In genomic region chr6:4640139-4640538, GRCh38 we compare ENCODE assay signal across 24 cellular contexts.
DNase-seq lines count a peak whose midpoint lies in the region; ATAC-seq, FAIRE-seq and TF ChIP-seq lines count a peak whose summit lies in the region.
"Had no signal": no experiment of that assay in that cellular context is flagged by ENCODE, and none has a peak within 500 bp of the region (broad histone marks: within the 10 kb centered on the region; RNA-seq: fewer than 3 reads in every experiment).

No MANE protein-coding gene starts in this region.

- WGBS in H9 (ENCODE audit: extremely low coverage, insufficient read length, low lambda C conversion rate): no CpG with 5 or more reads among the region's 4 CpGs
- WGBS in K562 (ENCODE audit: insufficient coverage, low coverage, missing lambda C conversion rate): 4% methylated on average over 4 of the region's 4 CpGs

- H2BK120ac ChIP-seq in H9 (ENCODE audit: low read depth, low read length, poor library complexity, severe bottlenecking): no peak overlapping the region

- peaks cover 2 to 3% of the 10 kb centered on the region in 2 experiments; a peak in 3 of 5 replicates for H3K9me3 Mint-ChIP-seq in H9
- H3K9me3 Mint-ChIP-seq: type B pancreatic cell had no signal

- no peak overlapping the region for H4K8ac ChIP-seq in H9 (replicated peaks; ENCODE audit: insufficient read length, low read depth, low read length)

- no peak overlapping the region for H2AFZ ChIP-seq in H9 (ENCODE audit: low read length)
- no peak overlapping the region for H2AFZ ChIP-seq in K562 (ENCODE audit: low read depth, low read length)
- H2AFZ ChIP-seq in fibroblast of lung (ENCODE audit: low read length): no peak overlapping the region
- H2AFZ ChIP-seq in osteoblast (ENCODE audit: low read length): no peak overlapping the region
- H2AFZ ChIP-seq: PC-9 had no signal

- no peak for TF ChIP-seq CTCF in H9 (conservative IDR thresholded peaks at IDR 0.05)
- no peak for TF ChIP-seq CTCF in K562 (IDR thresholded peaks at IDR 0.05 in 2 of 3, conservative IDR thresholded peaks at IDR 0.05 in 1 of 3; ENCODE audit: insufficient read depth in 2 of 3, low read depth in 1 of 3, low read length in 3 of 3)
- TF ChIP-seq CTCF in fibroblast of lung (conservative IDR thresholded peaks at IDR 0.05 in 1 of 2, IDR thresholded peaks at IDR 0.05 in 1 of 2; ENCODE audit: low read depth in 1 of 2, low read length in 2 of 2): no peak
- TF ChIP-seq CTCF in osteoblast (IDR thresholded peaks at IDR 0.05; ENCODE audit: extremely low read depth, low read depth, low read length): no peak

- H3K79me2 ChIP-seq in H9 (ENCODE audit: insufficient read depth, low read length): no peaks in the 10 kb centered on the region
- no peaks in the 10 kb centered on the region for H3K79me2 ChIP-seq in K562 (ENCODE audit: control insufficient read depth, insufficient read depth, low read length)
- no peaks in the 10 kb centered on the region for H3K79me2 ChIP-seq in fibroblast of lung (ENCODE audit: control insufficient read depth, insufficient read depth, low read length)
- no peaks in the 10 kb centered on the region for H3K79me2 ChIP-seq in osteoblast (ENCODE audit: insufficient read depth, low read length)

- no peaks in the 10 kb centered on the region for H3K9me1 ChIP-seq in K562 (ENCODE audit: control insufficient read depth, insufficient read depth, low read length)

- H3K4me2 ChIP-seq in H9 (ENCODE audit: insufficient read depth, insufficient read length, low read length) (no peak overlapping the region), K562 (ENCODE audit: insufficient read depth, low read length) (no peak overlapping the region), fibroblast of lung (ENCODE audit: extremely low read depth, insufficient read depth, low read length) (no peak overlapping the region), osteoblast (ENCODE audit: insufficient read depth, low read length) (no peak overlapping the region)
- H3K4me2 ChIP-seq: PC-9 had no signal

- H3K27ac ChIP-seq in H9 (ENCODE audit: insufficient read length, low read depth, low read length) (no peak overlapping the region), K562 (ENCODE audit: extremely low read depth, low read depth, low read length) (no peak overlapping the region), fibroblast of lung (ENCODE audit: insufficient read depth, low read length) (no peak overlapping the region), osteoblast (ENCODE audit: low read depth, low read length) (no peak overlapping the region)
- H3K27ac ChIP-seq: adrenal gland, cardiac muscle cell, HL-60, PC-9, SJSA1, spleen, stomach had no signal

- H3K4me3 Mint-ChIP-seq in H9: no peak overlapping the region
- H3K4me3 Mint-ChIP-seq: CD4-positive, alpha-beta memory T cell; T-helper 1 cell treated with Interleukin-12 subunit alpha and Interleukin-12 subunit beta and Interleukin-4 antibody, amounts not matched to agents 30 μg/mL and 1 μg/mL, for 36 hours; type B pancreatic cell had no signal

- CTCF ChIA-PET in K562 (lab: Yijun Ruan, JAX; ENCODE audit: low intra/inter-chr PET ratio): no interaction called here

- no peak for FAIRE-seq in K562 (lab: Jason Lieb, UNC)
- FAIRE-seq: islet of Langerhans had no signal

- DNase-seq in H9 (no peak), K562 (ENCODE audit: extremely low read depth in 1 of 4, low spot score in 3 of 4) (no peak), fibroblast of lung (ENCODE audit: low read depth in 2 of 2) (peak; percentile 33 to 45), osteoblast (ENCODE audit: insufficient read length, low spot score, missing footprints) (peak; percentile 26), COLO829 (ENCODE audit: low spot score) (no peak), HuH-7 (ENCODE audit: low spot score) (no peak)
- DNase-seq in stimulated activated CD4-positive, alpha-beta T cell treated with anti-CD3 and anti-CD28 coated beads, Interleukin-12 subunit alpha, Interleukin-12 subunit beta, amount 100 ng/mL, for 4 hours: no peak
- DNase-seq: activated CD4-positive, alpha-beta T cell treated with anti-CD3 and anti-CD28 coated beads, Interleukin-2, amount 50 U/mL, for 4 hours; activated gamma-delta T cell treated with Interleukin-2 at 50 U/mL for 16 hours; adrenal gland; CD4-positive, alpha-beta memory T cell; NCI-H187; spleen; stimulated activated CD4-positive, alpha-beta T cell treated with anti-CD3 and anti-CD28 coated beads, Interleukin-4, amount 100 ng/mL, for 4 hours; stomach had no signal

- no peak overlapping the region for H3T11ph ChIP-seq in H9 (ENCODE audit: low read length)

- no peak overlapping the region for H3K4ac ChIP-seq in H9 (ENCODE audit: low read depth, low read length)

- no peak overlapping the region for H3K18ac ChIP-seq in H9 (ENCODE audit: insufficient read length, low read depth, low read length)

- H3K4me1 ChIP-seq in H9 (ENCODE audit: insufficient read depth, low read length) (no peaks in the 10 kb centered on the region; the same call in none of the 2 replicates), K562 (replicated peaks in 1 of 2; ENCODE audit: control insufficient read depth in 2 of 2, insufficient read depth in 2 of 2, low read length in 2 of 2) (peaks cover 3 to 16% of the 10 kb centered on the region in 2 experiments; a peak in 4 of 5 replicates), fibroblast of lung (ENCODE audit: control insufficient read depth, extremely low read depth, insufficient read depth, low read length) (no peaks in the 10 kb centered on the region), osteoblast (ENCODE audit: insufficient read depth, low read length) (peaks cover 3% of the 10 kb centered on the region)
- H3K4me1 ChIP-seq: adrenal gland, spleen, stomach had no signal

- peak overlapping the region; percentile 5 for H3K9ac ChIP-seq in H9 (ENCODE audit: extremely low read depth, insufficient read length, low read length)
- no peak overlapping the region for H3K9ac ChIP-seq in K562 (ENCODE audit: insufficient read depth in 1 of 2, low read depth in 2 of 2, low read length in 2 of 2)
- no peak overlapping the region for H3K9ac ChIP-seq in fibroblast of lung (ENCODE audit: insufficient read depth, low read length)

- H2AK5ac ChIP-seq in H9 (ENCODE audit: insufficient read length, low read length): no peak overlapping the region

- POLR2A ChIA-PET in K562 (lab: Yijun Ruan, JAX): no interaction called here

- TF ChIP-seq EP300 in K562 (IDR thresholded peaks at IDR 0.05; ENCODE audit: low read length): no peak

- H3K23ac ChIP-seq in H9 (ENCODE audit: insufficient read length, low read depth, low read length): no peak overlapping the region

- no peak overlapping the region for H4K5ac ChIP-seq in H9 (ENCODE audit: insufficient read length, low read depth, low read length)

- no peak overlapping the region for H2BK12ac ChIP-seq in H9 (ENCODE audit: insufficient read length, low read depth, low read length)

- no peak for TF ChIP-seq POLR2A in K562 (conservative IDR thresholded peaks at IDR 0.05)

- intact Hi-C loops in K562 (cut with micrococcal nuclease): no loop called here

- peaks cover 0 to 4% (median 0%) of the 10 kb centered on the region in 3 experiments; a peak in 2 of 7 replicates for H3K36me3 Mint-ChIP-seq in H9 (ENCODE audit: insufficient read depth in 1 of 3, low read depth in 3 of 3)
- H3K36me3 Mint-ChIP-seq: CD4-positive, alpha-beta memory T cell; type B pancreatic cell had no signal

- H2BK5ac ChIP-seq in H9 (ENCODE audit: insufficient read length, low read length): no peak overlapping the region

- no peak overlapping the region for H3K56ac ChIP-seq in H9 (ENCODE audit: insufficient read length, low read depth, low read length)

- H4K20me1 ChIP-seq in H9 (ENCODE audit: control insufficient read depth, insufficient read depth, insufficient read length) (peaks cover 2% of the 10 kb centered on the region), K562 (replicated peaks; ENCODE audit: control insufficient read depth, insufficient read depth, low read length) (no peaks in the 10 kb centered on the region), fibroblast of lung (ENCODE audit: control insufficient read depth, extremely low read depth, insufficient read depth, low read length) (no peaks in the 10 kb centered on the region), osteoblast (ENCODE audit: insufficient read depth, low read length) (no peaks in the 10 kb centered on the region)

- no TSS peak for BruUV-seq in K562 (replicated peaks; lab: Mats Ljungman, UMichigan)

- H3K4me3 ChIP-seq in K562 (no peak overlapping the region), fibroblast of lung (replicated peaks in 1 of 4; ENCODE audit: control extremely low read depth in 1 of 4, insufficient read depth in 1 of 4, low read depth in 3 of 4, low read length in 4 of 4) (no peak overlapping the region), osteoblast (ENCODE audit: insufficient read depth, low read length) (no peak overlapping the region)
- H3K4me3 ChIP-seq: adrenal gland, cardiac muscle cell, lung, PC-9, SJSA1, spleen, stomach had no signal

- H3K14ac ChIP-seq in H9 (ENCODE audit: insufficient read depth, low read length): no peak overlapping the region

- H3K36me3 ChIP-seq in K562 (ENCODE audit: control insufficient read depth, insufficient read depth, low read length) (no peaks in the 10 kb centered on the region), fibroblast of lung (ENCODE audit: control insufficient read depth, insufficient read depth, low read length) (no peaks in the 10 kb centered on the region), osteoblast (ENCODE audit: insufficient read depth, low read length) (no peaks in the 10 kb centered on the region)
- H3K36me3 ChIP-seq: adrenal gland, cardiac muscle cell, SJSA1, spleen, stomach had no signal

- H2BK15ac ChIP-seq in H9 (ENCODE audit: low read depth, low read length): no peak overlapping the region

- H2BK20ac ChIP-seq in H9 (ENCODE audit: low read depth, low read length, poor library complexity, severe bottlenecking): no peak overlapping the region

- peaks cover 9 to 11% of the 10 kb centered on the region in 2 experiments for H3K4me1 Mint-ChIP-seq in H9
- H3K4me1 Mint-ChIP-seq: CD4-positive, alpha-beta memory T cell had no signal

- no peak overlapping the region for H4K91ac ChIP-seq in H9 (ENCODE audit: insufficient read length, low read depth, low read length)

- peaks cover 8% of the 10 kb centered on the region for H3K27me3 Mint-ChIP-seq in H9 (ENCODE audit: low read depth)
- H3K27me3 Mint-ChIP-seq: type B pancreatic cell had no signal

- in situ Hi-C loops in K562 (cut with MboI): no loop called here

- H3K79me1 ChIP-seq in H9 (ENCODE audit: insufficient read depth, low read depth, low read length, poor library complexity, severe bottlenecking): no peaks in the 10 kb centered on the region

- H3K27me3 ChIP-seq in H9 (ENCODE audit: insufficient read depth, low read length) (no peaks in the 10 kb centered on the region), K562 (ENCODE audit: control insufficient read depth in 2 of 2, insufficient read depth in 2 of 2, low read length in 2 of 2) (peaks cover 0 to 3% of the 10 kb centered on the region in 2 experiments; a peak in 2 of 5 replicates), fibroblast of lung (ENCODE audit: control insufficient read depth, insufficient read depth, low read length) (no peaks in the 10 kb centered on the region), osteoblast (ENCODE audit: insufficient read depth, low read length) (no peaks in the 10 kb centered on the region)
- H3K27me3 ChIP-seq: adrenal gland, cardiac muscle cell, SJSA1, stomach had no signal

- no peak overlapping the region for H3K27ac Mint-ChIP-seq in H9
- H3K27ac Mint-ChIP-seq: CD4-positive, alpha-beta memory T cell; T-helper 1 cell treated with Interleukin-12 subunit alpha and Interleukin-12 subunit beta and Interleukin-4 antibody, amounts not matched to agents 30 μg/mL and 1 μg/mL, for 36 hours; type B pancreatic cell had no signal

- no peak for ATAC-seq in K562
- ATAC-seq in GM21367 (IDR thresholded peaks at IDR 0.05; ENCODE audit: unreplicated experiment): no peak

- H3K9me3 ChIP-seq in H9 (ENCODE audit: control insufficient read depth, low read depth, low read length): no peaks in the 10 kb centered on the region
- H3K9me3 ChIP-seq in K562 (replicated peaks; ENCODE audit: control insufficient read depth, insufficient read depth, low read depth, low read length): 0 out of 2 replicates have a peak, but pooled peaks cover 2% of the 10 kb centered on the region
- no peaks in the 10 kb centered on the region for H3K9me3 ChIP-seq in fibroblast of lung (ENCODE audit: control insufficient read depth, insufficient read depth, low read depth, low read length)
- H3K9me3 ChIP-seq in osteoblast (ENCODE audit: low read depth, low read length): no peaks in the 10 kb centered on the region
- H3K9me3 ChIP-seq: adrenal gland, spleen, stomach had no signal

- no peak for TF ChIP-seq RAD21 in K562 (CRISPR knock-in tag; conservative IDR thresholded peaks at IDR 0.05 in 1 of 2, IDR thresholded peaks at IDR 0.05 in 1 of 2)

- no peaks in the 10 kb centered on the region for H3K23me2 ChIP-seq in H9 (ENCODE audit: insufficient read length, low read depth, low read length, poor library complexity, severe bottlenecking)

Comparison
In these comparisons a context has a peak if more than half of its experiments do, and no peak if none do; other contexts are left out.
1. DNase-seq: peak in fibroblast of lung (2 of 2) and osteoblast (single experiment); none in H9 (single experiment), K562 (0 of 4), COLO829 (single experiment), HuH-7 (single experiment) and stimulated activated CD4-positive, alpha-beta T cell treated with anti-CD3 and anti-CD28 coated beads, Interleukin-12 subunit alpha, Interleukin-12 subunit beta, amount 100 ng/mL, for 4 hours (single experiment).